ENCODE assay signal across 9 cellular contexts in genomic region chr19:14375055-14375581, GRCh38. TPM values are rescaled to one million over a fixed set of nuclear protein-coding genes. Genes with fewer than 3 reads are reported as not detected.
DNase-seq lines count a peak whose midpoint lies in the region; ATAC-seq, FAIRE-seq and TF ChIP-seq lines count a peak whose summit lies in the region.
"Had no signal": no experiment of that assay in that cellular context is flagged by ENCODE, and none has a peak within 500 bp of the region (broad histone marks: within the 10 kb centered on the region; RNA-seq: fewer than 3 reads in every experiment).

No MANE protein-coding gene starts in this region.

- peaks cover 66% of the 10 kb centered on the region for H3K4me1 Mint-ChIP-seq in activated T-cell treated with anti-CD3 and anti-CD28 coated beads, Interleukin-2, amount 50 U/mL, for 4 hours (ENCODE audit: low read depth)
- H3K4me1 Mint-ChIP-seq in stimulated activated naive CD8-positive, alpha-beta T cell treated with anti-CD3 and anti-CD28 coated beads, Interleukin-15, amount 100 ng/mL, for 72 hours = peaks cover 82% of the 10 kb centered on the region

- ATAC-seq in activated T-cell treated with anti-CD3 and anti-CD28 coated beads, Interleukin-2, amount 50 U/mL, for 4 hours = peak; percentile 66 to 71
- ATAC-seq in left ventricle myocardium superior (peak; percentile 60), HG02623 (IDR thresholded peaks at IDR 0.05; ENCODE audit: unreplicated experiment) (no peak)
- ATAC-seq in stimulated activated naive CD8-positive, alpha-beta T cell treated with anti-CD3 and anti-CD28 coated beads, Interleukin-15, amount 100 ng/mL, for 72 hours = peak; percentile 94

- H3K27me3 Mint-ChIP-seq in activated T-cell treated with anti-CD3 and anti-CD28 coated beads, Interleukin-2, amount 50 U/mL, for 4 hours (ENCODE audit: low read depth) = no peaks in the 10 kb centered on the region
- no peaks in the 10 kb centered on the region for H3K27me3 Mint-ChIP-seq in stimulated activated naive CD8-positive, alpha-beta T cell treated with anti-CD3 and anti-CD28 coated beads, Interleukin-15, amount 100 ng/mL, for 72 hours

- H3K9me3 Mint-ChIP-seq in activated T-cell treated with anti-CD3 and anti-CD28 coated beads, Interleukin-2, amount 50 U/mL, for 4 hours = no peaks in the 10 kb centered on the region
- H3K9me3 Mint-ChIP-seq in stimulated activated naive CD8-positive, alpha-beta T cell treated with anti-CD3 and anti-CD28 coated beads, Interleukin-15, amount 100 ng/mL, for 72 hours = no peaks in the 10 kb centered on the region

- intact Hi-C loops in left ventricle myocardium superior (cut with micrococcal nuclease) = no loop called here

- DNase-seq in activated T-cell treated with anti-CD3 and anti-CD28 coated beads for 1 hour (ENCODE audit: low read depth) (peak; percentile 55), activated T-cell treated with anti-CD3 and anti-CD28 coated beads for 4 hours (no peak), left ventricle myocardium superior (peak; percentile 47), D341Med (ENCODE audit: low spot score) (no peak), GM12892 (ENCODE audit: insufficient read length) (no peak)
- peak; percentile 51 for DNase-seq in activated T-cell treated with anti-CD3 and anti-CD28 coated beads, Interleukin-2, amount 50 U/mL, for 4 hours
- peak; percentile 69 to 87 for DNase-seq in stimulated activated naive CD8-positive, alpha-beta T cell treated with anti-CD3 and anti-CD28 coated beads, Interleukin-15, amount 100 ng/mL, for 72 hours

- no peak for FAIRE-seq in GM12892 (lab: Jason Lieb, UNC)
- FAIRE-seq: A549 had no signal

- TF ChIP-seq POLR2A in GM12892 (IDR thresholded peaks at IDR 0.05; ENCODE audit: low read depth, low read length) = no peak

- no peaks in the 10 kb centered on the region for H3K36me3 Mint-ChIP-seq in activated T-cell treated with anti-CD3 and anti-CD28 coated beads, Interleukin-2, amount 50 U/mL, for 4 hours (ENCODE audit: insufficient read depth)

- H3K27ac Mint-ChIP-seq in stimulated activated naive CD8-positive, alpha-beta T cell treated with anti-CD3 and anti-CD28 coated beads, Interleukin-15, amount 100 ng/mL, for 72 hours = peak overlapping the region; percentile 95 to 97

- peak overlapping the region; percentile 50 for H3K4me3 Mint-ChIP-seq in activated T-cell treated with anti-CD3 and anti-CD28 coated beads, Interleukin-2, amount 50 U/mL, for 4 hours
- peak overlapping the region; percentile 69 to 89 for H3K4me3 Mint-ChIP-seq in stimulated activated naive CD8-positive, alpha-beta T cell treated with anti-CD3 and anti-CD28 coated beads, Interleukin-15, amount 100 ng/mL, for 72 hours

RNA-seq across cellular contexts. Expression of gene ADGRE5, which starts 6.1 kb away (rescaled TPM):
- 100 to 1,000 TPM; 217 to 280 (median 218) TPM for total RNA-seq in activated T-cell treated with anti-CD3 and anti-CD28 coated beads, Interleukin-2, amount 50 U/mL, for 4 hours
- 39.5 TPM for total RNA-seq in left ventricle myocardium superior
- 45.4 TPM for polyA plus RNA-seq in GM12892 (2012; ENCODE audit: missing spikeins)

RNA-seq across cellular contexts. Expression of gene DDX39A, which starts 44.0 kb away (rescaled TPM):
- total RNA-seq in activated T-cell treated with anti-CD3 and anti-CD28 coated beads, Interleukin-2, amount 50 U/mL, for 4 hours = 100 to 1,000 TPM; 538 to 557 (median 548) TPM
- total RNA-seq in left ventricle myocardium superior = 32.4 TPM
- 79.3 TPM for polyA plus RNA-seq in GM12892 (2012; ENCODE audit: missing spikeins)

RNA-seq across cellular contexts. Expression of gene PKN1, which starts 58.0 kb away (rescaled TPM):
- 100 to 1,000 TPM; 171 to 213 (median 197) TPM for total RNA-seq in activated T-cell treated with anti-CD3 and anti-CD28 coated beads, Interleukin-2, amount 50 U/mL, for 4 hours
- 162 TPM for total RNA-seq in left ventricle myocardium superior
- 40.0 TPM for polyA plus RNA-seq in GM12892 (2012; ENCODE audit: missing spikeins)

Comparison
In these comparisons a context has a peak if more than half of its experiments do, and no peak if none do; other contexts are left out.
1. DNase-seq: peak in activated T-cell treated with anti-CD3 and anti-CD28 coated beads for 1 hour (single experiment), activated T-cell treated with anti-CD3 and anti-CD28 coated beads, Interleukin-2, amount 50 U/mL, for 4 hours (single experiment), left ventricle myocardium superior (single experiment) and stimulated activated naive CD8-positive, alpha-beta T cell treated with anti-CD3 and anti-CD28 coated beads, Interleukin-15, amount 100 ng/mL, for 72 hours (2 of 2); none in activated T-cell treated with anti-CD3 and anti-CD28 coated beads for 4 hours (single experiment), D341Med (single experiment) and GM12892 (single experiment).
2. RNA of gene DDX39A, which starts 44.0 kb away (total RNA-seq): 538 to 557 TPM in activated T-cell treated with anti-CD3 and anti-CD28 coated beads, Interleukin-2, amount 50 U/mL, for 4 hours; 32.4 TPM in left ventricle myocardium superior (single experiment); every median in the first group is over 10 times any median in the second.